Comparison of ENCODE assay signal across 1 cellular context in genomic region chr21:44517175-44517899, GRCh38.
A peak's percentile ranks its signal among the peaks of the same experiment; 100 is the strongest.
TF ChIP-seq lines count a peak whose summit lies in the region.

No MANE protein-coding gene starts in this region.

TF ChIP-seq in PFSK-1, 5 proteins besides CTCF, POLR2A, EP300 and RAD21 (continued from another document):
- TF ChIP-seq POLR2AphosphoS5 (IDR thresholded peaks at IDR 0.05; ENCODE audit: low read depth, low read length), result peak; percentile 41; the same call in 1 of the 2 replicates
